ENCODE assay signal across 23 cellular contexts in the genomic region with DNA sequence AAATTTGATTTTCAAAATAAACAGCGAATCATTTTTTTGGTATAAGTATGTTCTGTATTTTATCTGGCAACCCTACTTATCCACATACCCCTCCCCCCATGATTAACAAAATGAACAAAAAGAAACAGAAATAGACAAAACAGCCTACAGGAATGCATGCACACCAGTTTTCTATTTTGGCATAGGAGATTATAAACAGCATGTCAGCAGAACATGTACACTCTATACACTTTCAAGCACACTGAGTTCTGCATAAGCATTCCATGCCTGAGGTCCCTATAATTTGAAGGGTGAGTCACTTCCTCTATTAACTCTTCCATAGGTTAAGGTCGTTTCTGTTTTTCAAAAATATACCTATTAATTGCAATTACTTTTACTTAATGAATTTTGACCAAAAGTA. TPM values are rescaled to one million over a fixed set of nuclear protein-coding genes. Genes with fewer than 3 reads are reported as not detected.
DNase-seq lines count a peak whose midpoint lies in the region; ATAC-seq, FAIRE-seq and TF ChIP-seq lines count a peak whose summit lies in the region.
"Had no signal": no experiment of that assay in that cellular context is flagged by ENCODE, and none has a peak within 500 bp of the region (broad histone marks: within the 10 kb centered on the region; RNA-seq: fewer than 3 reads in every experiment).

No MANE protein-coding gene starts in this region.

- WGBS in mesenchymal stem cell, result no CpG with 5 or more reads among the region's 2 CpGs

- H3K18ac ChIP-seq in mesenchymal stem cell (ENCODE audit: low read depth in 1 of 2, low read length in 2 of 2), result no peak overlapping the region

- H3K27ac ChIP-seq in PC-3 (ENCODE audit: low read length), result no peak overlapping the region
- no peak overlapping the region for H3K27ac ChIP-seq in mesenchymal stem cell (ENCODE audit: low read length, poor library complexity, severe bottlenecking)
- H3K27ac ChIP-seq: C4-2B, SJCRH30 had no signal

- H2BK120ac ChIP-seq in mesenchymal stem cell (ENCODE audit: low read depth, low read length), result no peak overlapping the region

- H2BK15ac ChIP-seq in mesenchymal stem cell (ENCODE audit: low read depth, poor library complexity, severe bottlenecking), result no peak overlapping the region

- no peak overlapping the region for H3K4me3 ChIP-seq in PC-3 (ENCODE audit: low read length)
- H3K4me3 ChIP-seq in bronchial epithelial cell (ENCODE audit: low read depth, low read length), result no peak overlapping the region
- H3K4me3 ChIP-seq in mesenchymal stem cell (ENCODE audit: insufficient read depth in 1 of 2, low read depth in 1 of 2, low read length in 2 of 2), result no peak overlapping the region
- H3K4me3 ChIP-seq: HAP-1, SJCRH30 had no signal

- no peak overlapping the region for H3K4ac ChIP-seq in mesenchymal stem cell (ENCODE audit: low read depth in 1 of 2, low read length in 2 of 2)

- H3K9me2 ChIP-seq in PC-3 (replicated peaks; ENCODE audit: low read length), result no peaks in the 10 kb centered on the region

- H3K9me3 ChIP-seq in PC-3 (ENCODE audit: low read length) (no peaks in the 10 kb centered on the region), mesenchymal stem cell (ENCODE audit: control insufficient read depth, low read length) (no peaks in the 10 kb centered on the region)
- H3K9me3 ChIP-seq: HAP-1, SJCRH30 had no signal

- H4K20me1 ChIP-seq in PC-3 (ENCODE audit: low read length), result no peaks in the 10 kb centered on the region

- no peaks in the 10 kb centered on the region for H3K36me3 ChIP-seq in PC-3 (ENCODE audit: low read depth, low read length)
- H3K36me3 ChIP-seq in bronchial epithelial cell (ENCODE audit: control insufficient read depth, insufficient read depth, low read length), result no peaks in the 10 kb centered on the region
- H3K36me3 ChIP-seq in mesenchymal stem cell (ENCODE audit: control insufficient read depth in 1 of 2, insufficient read depth in 2 of 2, low read depth in 1 of 2, low read length in 2 of 2), result no peaks in the 10 kb centered on the region
- H3K36me3 ChIP-seq: HAP-1, SJCRH30 had no signal

- intact Hi-C loops in PC-3 (cut with micrococcal nuclease), result no loop called here

- no peak overlapping the region for H2AFZ ChIP-seq in PC-3 (ENCODE audit: low read length)
- H2AFZ ChIP-seq in mesenchymal stem cell (ENCODE audit: low read depth, low read length), result no peak overlapping the region

- DNase-seq in EH (ENCODE audit: low read depth) (peak; percentile 7), PC-3 (peak; percentile 27), bronchial epithelial cell (ENCODE audit: low read depth) (peak; percentile 27), mesenchymal stem cell (peak; percentile 42), NCI-H82 treated with DMSO at 0.1 percent for 48 hours (lab: John Stamatoyannopoulos, UW; ENCODE audit: unreplicated experiment) (no peak), RKO (ENCODE audit: low spot score) (no peak), epidermal melanocyte (ENCODE audit: insufficient read length, low spot score) (no peak)
- DNase-seq in activated CD8-positive, alpha-beta memory T cell treated with anti-CD3 and anti-CD28 coated beads, Interleukin-2, amount 50 U/mL, for 4 hours, result no peak
- DNase-seq: activated naive CD8-positive, alpha-beta T cell treated with anti-CD3 and anti-CD28 coated beads for 36 hours; DMS 273 treated with DMSO at 0.1 percent for 48 hours; Karpas-422; left colon; midbrain; NCI-H1105; NCI-H2107; NCI-H524 treated with DMSO at 0.1 percent for 48 hours; SJCRH30; small intestine; stimulated activated CD4-positive, alpha-beta T cell treated with anti-CD3 and anti-CD28 coated beads, Interleukin-4, amount 100 ng/mL, for 4 hours had no signal

- peaks cover 19% of the 10 kb centered on the region for H3K4me1 ChIP-seq in PC-3 (ENCODE audit: insufficient read depth, low read length)
- no peaks in the 10 kb centered on the region for H3K4me1 ChIP-seq in mesenchymal stem cell (ENCODE audit: control insufficient read depth, insufficient read depth, low read depth, low read length)
- H3K4me1 ChIP-seq: SJCRH30 had no signal

- POLR2A ChIA-PET in PC-3 (lab: Charles Lee; ENCODE audit: unreplicated experiment), result no interaction called here

- H3F3A ChIP-seq in PC-3 (ENCODE audit: low read length, unreplicated experiment), result no peaks in the 10 kb centered on the region

- BruUV-seq in PC-3 (replicated peaks; lab: Mats Ljungman, UMichigan), result no TSS peak

- H3K9ac ChIP-seq in PC-3 (ENCODE audit: low read length), result no peak overlapping the region
- H3K9ac ChIP-seq in mesenchymal stem cell (ENCODE audit: low read length), result no peak overlapping the region

- H2BK12ac ChIP-seq in mesenchymal stem cell (ENCODE audit: low read length in 2 of 2), result no peak overlapping the region

- no peak overlapping the region for H3K14ac ChIP-seq in mesenchymal stem cell (ENCODE audit: low read length in 2 of 2)

- no peak for FAIRE-seq in bronchial epithelial cell (lab: Jason Lieb, UNC)
- FAIRE-seq: small intestine had no signal

- no peak overlapping the region for H3K23ac ChIP-seq in mesenchymal stem cell (ENCODE audit: low read length in 2 of 2)

- TF ChIP-seq CTCF in PC-3 (conservative IDR thresholded peaks at IDR 0.05; ENCODE audit: low read depth, low read length) (no peak), bronchial epithelial cell (IDR thresholded peaks at IDR 0.05; ENCODE audit: insufficient read depth, low read length, severe bottlenecking) (no peak)

- no peaks in the 10 kb centered on the region for H3K79me1 ChIP-seq in mesenchymal stem cell (replicated peaks; ENCODE audit: low read length, poor library complexity, severe bottlenecking)

- peak; percentile 81 for ATAC-seq in PC-3
- ATAC-seq: activated CD4-positive, CD25-positive, alpha-beta regulatory T cell treated with anti-CD3 and anti-CD28 coated beads, Interleukin-2, amount 50 U/mL, for 24 hours; activated T-helper 17 cell treated with anti-CD3 and anti-CD28 coated beads, Interleukin-2, amount 50 U/mL, for 72 hours; left colon had no signal

- CTCF ChIA-PET in PC-3 (lab: Charles Lee), result no interaction called here

- no peaks in the 10 kb centered on the region for H3K79me2 ChIP-seq in PC-3 (ENCODE audit: low read length)

- H2BK5ac ChIP-seq in mesenchymal stem cell (ENCODE audit: low read depth, low read length, poor library complexity, severe bottlenecking), result no peak overlapping the region

- no peak overlapping the region for H2AK5ac ChIP-seq in mesenchymal stem cell (ENCODE audit: low read length, severe bottlenecking)

- no peak overlapping the region for H4K91ac ChIP-seq in mesenchymal stem cell (ENCODE audit: low read length)

- H3K27me3 ChIP-seq in PC-3 (ENCODE audit: low read length) (no peaks in the 10 kb centered on the region), bronchial epithelial cell (ENCODE audit: control insufficient read depth, insufficient read depth, low read length) (no peaks in the 10 kb centered on the region), mesenchymal stem cell (ENCODE audit: control insufficient read depth in 1 of 2, insufficient read depth in 1 of 2, low read length in 2 of 2) (peaks cover 0 to 15% of the 10 kb centered on the region in 2 experiments)
- H3K27me3 ChIP-seq: SJCRH30 had no signal

- no peak overlapping the region for H4K8ac ChIP-seq in mesenchymal stem cell (ENCODE audit: low read length)

- H3K4me2 ChIP-seq in PC-3 (ENCODE audit: low read length) (no peak overlapping the region; the same call in 1 of the 2 replicates), mesenchymal stem cell (ENCODE audit: low read length, poor library complexity, severe bottlenecking) (no peak overlapping the region)

RNA-seq across cellular contexts. Expression of a gene that starts 28.0 kb away (rescaled TPM):
- total RNA-seq in PC-3 (2014; rRNA removed), result 4.6 and 5.2 TPM in 2 replicates
- total RNA-seq in bronchial epithelial cell, result 0.79 and 0.90 TPM in 2 replicates
- polyA plus RNA-seq in mesenchymal stem cell (2013, experiment 1 of 2), result 3.5 TPM
- 3.3 TPM for polyA plus RNA-seq in mesenchymal stem cell (2013, experiment 2 of 2)

RNA-seq across cellular contexts. Expression of a gene that starts 43.0 kb away (rescaled TPM):
- total RNA-seq in PC-3 (2014; rRNA removed) (12.5 and 20.4 TPM in 2 replicates), bronchial epithelial cell (7.4 and 7.7 TPM in 2 replicates)
- polyA plus RNA-seq in mesenchymal stem cell (2013, experiment 1 of 2), result 12.5 TPM
- polyA plus RNA-seq in mesenchymal stem cell (2013, experiment 2 of 2), result 13.1 TPM

Comparison
In these comparisons a context has a peak if more than half of its experiments do, and no peak if none do; other contexts are left out.
1. DNase-seq: peak in EH (single experiment), PC-3 (single experiment), bronchial epithelial cell (single experiment) and mesenchymal stem cell (single experiment); none in NCI-H82 treated with DMSO at 0.1 percent for 48 hours (single experiment), RKO (single experiment), epidermal melanocyte (single experiment) and activated CD8-positive, alpha-beta memory T cell treated with anti-CD3 and anti-CD28 coated beads, Interleukin-2, amount 50 U/mL, for 4 hours (single experiment).